ENCODE assay signal across 22 cellular contexts in the genomic region with DNA sequence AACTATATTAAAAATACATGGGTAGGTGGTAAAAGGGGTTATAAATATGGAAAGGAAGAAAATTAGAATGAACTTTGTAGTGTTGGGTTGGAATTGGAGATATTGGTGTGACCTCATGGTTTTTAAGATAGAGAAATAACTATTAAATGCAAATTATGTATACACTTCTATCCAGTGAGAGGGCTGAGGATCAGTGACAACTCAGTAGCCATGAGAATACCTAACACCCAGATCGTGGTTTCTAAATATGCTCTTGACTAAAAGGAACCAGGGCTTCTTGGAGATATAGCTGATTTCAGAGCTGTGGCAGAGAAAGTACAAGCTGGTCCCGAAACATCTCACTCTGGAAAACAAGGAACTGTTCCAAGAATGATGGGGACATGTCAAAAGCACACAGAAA. TPM values are rescaled to one million over a fixed set of nuclear protein-coding genes. Genes with fewer than 3 reads are reported as not detected.
DNase-seq lines count a peak whose midpoint lies in the region; ATAC-seq, FAIRE-seq and TF ChIP-seq lines count a peak whose summit lies in the region.
"Had no signal": no experiment of that assay in that cellular context is flagged by ENCODE, and none has a peak within 500 bp of the region (broad histone marks: within the 10 kb centered on the region; RNA-seq: fewer than 3 reads in every experiment).

No MANE protein-coding gene starts in this region.

- H3K27ac Mint-ChIP-seq in chondrocyte (ENCODE audit: unreplicated experiment): no peak overlapping the region
- H3K27ac Mint-ChIP-seq: CD4-positive, alpha-beta T cell had no signal

- H3K79me2 ChIP-seq in HepG2 (ENCODE audit: insufficient read depth, low read length) (no peaks in the 10 kb centered on the region), K562 (ENCODE audit: control insufficient read depth, insufficient read depth, low read length) (no peaks in the 10 kb centered on the region)

- H3K4me1 ChIP-seq in HepG2 (ENCODE audit: insufficient read depth, low read length) (peaks cover 13% of the 10 kb centered on the region; the same call in 1 of the 2 replicates), right lobe of liver (no peaks in the 10 kb centered on the region), K562 (replicated peaks in 1 of 2; ENCODE audit: control insufficient read depth in 2 of 2, insufficient read depth in 2 of 2, low read length in 2 of 2) (no peaks in the 10 kb centered on the region)
- H3K4me1 ChIP-seq: BE2C, Caco-2, HAP-1 had no signal

- H3K4me2 ChIP-seq in HepG2 (ENCODE audit: low read depth, low read length): no peak overlapping the region
- no peak overlapping the region for H3K4me2 ChIP-seq in K562 (ENCODE audit: insufficient read depth, low read length)

- H3K27me3 ChIP-seq in HepG2 (ENCODE audit: control insufficient read depth in 1 of 2, insufficient read depth in 2 of 2, low read length in 2 of 2) (no peaks in the 10 kb centered on the region), right lobe of liver (no peaks in the 10 kb centered on the region), K562 (ENCODE audit: control insufficient read depth in 2 of 2, insufficient read depth in 2 of 2, low read length in 2 of 2) (no peaks in the 10 kb centered on the region; a peak in 1 of 5 replicates)
- H3K27me3 ChIP-seq: BE2C had no signal

- H3K4me3 ChIP-seq in HepG2 (replicated peaks in 1 of 3; ENCODE audit: insufficient read depth in 1 of 3, low read depth in 2 of 3, low read length in 3 of 3): no peak overlapping the region
- no peak overlapping the region for H3K4me3 ChIP-seq in right lobe of liver
- H3K4me3 ChIP-seq in K562: no peak overlapping the region
- H3K4me3 ChIP-seq: GM23248, HAP-1 had no signal

- no peak overlapping the region for H3K27ac ChIP-seq in HepG2 (ENCODE audit: extremely low read length, insufficient read depth, low read length)
- no peak overlapping the region for H3K27ac ChIP-seq in right lobe of liver
- no peak overlapping the region for H3K27ac ChIP-seq in K562 (ENCODE audit: extremely low read depth, low read depth, low read length)
- H3K27ac ChIP-seq: GM23248 had no signal

- no peaks in the 10 kb centered on the region for H3K27me3 Mint-ChIP-seq in chondrocyte (ENCODE audit: low read depth)
- H3K27me3 Mint-ChIP-seq: CD4-positive, alpha-beta T cell had no signal

- no peaks in the 10 kb centered on the region for H3K4me1 Mint-ChIP-seq in chondrocyte (ENCODE audit: low read depth)

- WGBS in HepG2 (ENCODE audit: low lambda C conversion rate): 91% methylated on average over 2 of the region's 2 CpGs
- 73% methylated on average over 2 of the region's 2 CpGs for WGBS in right lobe of liver (ENCODE audit: insufficient coverage, low coverage, low lambda C conversion rate, missing lambda C conversion rate)
- WGBS in K562 (ENCODE audit: insufficient coverage, low coverage, missing lambda C conversion rate): 25% methylated on average over 2 of the region's 2 CpGs

- FAIRE-seq in HepG2 (lab: Jason Lieb, UNC): no peak
- no peak for FAIRE-seq in K562 (lab: Jason Lieb, UNC)
- FAIRE-seq: D721Med, GM19239 had no signal

- no peak for TF ChIP-seq RAD21 in HepG2 (CRISPR knock-in tag; IDR thresholded peaks at IDR 0.05)
- TF ChIP-seq RAD21 in K562 (CRISPR knock-in tag; conservative IDR thresholded peaks at IDR 0.05 in 1 of 2, IDR thresholded peaks at IDR 0.05 in 1 of 2): no peak

- DNase-seq in HepG2 (ENCODE audit: low spot score): no peak
- DNase-seq in right lobe of liver: no peak
- peak; percentile 15 for DNase-seq in NAMALWA (ENCODE audit: low spot score)
- no peak for DNase-seq in K562 (ENCODE audit: extremely low read depth in 1 of 4, low spot score in 3 of 4)
- DNase-seq in superior temporal gyrus (ENCODE audit: extremely low spot score): peak; percentile 24
- no peak for DNase-seq in chondrocyte (ENCODE audit: low spot score)
- DNase-seq in NCI-H2196 treated with DMSO at 0.1 percent for 48 hours (lab: John Stamatoyannopoulos, UW; ENCODE audit: unreplicated experiment): no peak
- no peak for DNase-seq in stimulated activated CD4-positive, alpha-beta T cell treated with anti-CD3 and anti-CD28 coated beads, Interleukin-2, amount 100 ng/mL, for 48 hours
- DNase-seq: ACHN; BE2C; C1 segment of cervical spinal cord; Caco-2; CD4-positive, alpha-beta T cell; DMS79 treated with DMSO at 0.1 percent for 48 hours; GF-D8; GM23248; KBM-7 had no signal

- H2AFZ ChIP-seq in HepG2 (ENCODE audit: low read length) (no peak overlapping the region), K562 (ENCODE audit: low read depth, low read length) (no peak overlapping the region)
- H2AFZ ChIP-seq: GM23248 had no signal

- H3K36me3 ChIP-seq in HepG2 (replicated peaks in 1 of 2; ENCODE audit: control insufficient read depth in 1 of 2, insufficient read depth in 2 of 2, low read length in 2 of 2) (no peaks in the 10 kb centered on the region), right lobe of liver (peaks cover 0 to 6% (median under 1%) of the 10 kb centered on the region in 4 donors), K562 (ENCODE audit: control insufficient read depth, insufficient read depth, low read length) (no peaks in the 10 kb centered on the region)
- H3K36me3 ChIP-seq: BE2C had no signal

- no peaks in the 10 kb centered on the region for H3K9me3 Mint-ChIP-seq in chondrocyte (ENCODE audit: low read depth)
- H3K9me3 Mint-ChIP-seq: CD4-positive, alpha-beta T cell had no signal

- no peaks in the 10 kb centered on the region for H4K20me1 ChIP-seq in HepG2 (ENCODE audit: insufficient read depth, low read length)
- no peaks in the 10 kb centered on the region for H4K20me1 ChIP-seq in K562 (replicated peaks; ENCODE audit: control insufficient read depth, insufficient read depth, low read length)

- peaks cover 13% of the 10 kb centered on the region for H3K36me3 Mint-ChIP-seq in chondrocyte (ENCODE audit: low read depth)

- H3K9me3 ChIP-seq in HepG2 (ENCODE audit: low read length) (no peaks in the 10 kb centered on the region), right lobe of liver (no peaks in the 10 kb centered on the region), K562 (replicated peaks; ENCODE audit: control insufficient read depth, insufficient read depth, low read depth, low read length) (no peaks in the 10 kb centered on the region)
- H3K9me3 ChIP-seq: BE2C, Caco-2, HAP-1 had no signal

- no peak for TF ChIP-seq EP300 in HepG2 (IDR thresholded peaks at IDR 0.05; ENCODE audit: low read depth in 2 of 2, low read length in 2 of 2)
- no peak for TF ChIP-seq EP300 in HepG2 (CRISPR knock-in tag; IDR thresholded peaks at IDR 0.05; ENCODE audit: borderline replicate concordance)
- no peak for TF ChIP-seq EP300 in K562 (IDR thresholded peaks at IDR 0.05; ENCODE audit: low read length)

- intact Hi-C loops in HepG2 (cut with micrococcal nuclease; ENCODE audit: unreplicated experiment): no loop called here
- intact Hi-C loops in right lobe of liver (cut with DNase I): no loop called here
- intact Hi-C loops in K562 (cut with micrococcal nuclease): loop anchor here (5.0 kb wide), 1 partner anchor 61 kb away; no protein-coding TSS in a partner anchor

- H3K4me3 Mint-ChIP-seq in chondrocyte (ENCODE audit: unreplicated experiment): no peak overlapping the region
- H3K4me3 Mint-ChIP-seq: CD4-positive, alpha-beta T cell had no signal

- TF ChIP-seq CTCF in HepG2 (CRISPR knock-in tag; IDR thresholded peaks at IDR 0.05) (no peak), right lobe of liver (IDR thresholded peaks at IDR 0.05) (no peak), K562 (IDR thresholded peaks at IDR 0.05 in 2 of 3, conservative IDR thresholded peaks at IDR 0.05 in 1 of 3; ENCODE audit: insufficient read depth in 2 of 3, low read depth in 1 of 3, low read length in 3 of 3) (no peak), chondrocyte (IDR thresholded peaks at IDR 0.05) (no peak)

- ATAC-seq in HepG2: no peak
- no peak for ATAC-seq in right lobe of liver
- ATAC-seq in K562: no peak

- TF ChIP-seq POLR2A in HepG2 (IDR thresholded peaks at IDR 0.05; ENCODE audit: insufficient read depth in 1 of 2, low read depth in 2 of 2, low read length in 2 of 2) (no peak), right lobe of liver (IDR thresholded peaks at IDR 0.05) (no peak), K562 (conservative IDR thresholded peaks at IDR 0.05) (no peak)

- in situ Hi-C loops in HepG2 (cut with HindIII; ENCODE audit: extremely low pct_ligation_motif_present, low pct_unique_long_range_greater_than_20kb) (no loop called here), K562 (cut with MboI) (no loop called here)

- POLR2A ChIA-PET in HepG2 (lab: Yijun Ruan, JAX) (interaction anchor here (1.4 kb wide), 1 partner anchor 35 kb away, joined by 3 read pairs; no protein-coding TSS in a partner anchor), K562 (lab: Yijun Ruan, JAX) (interaction anchor here (0.6 to 1.0 kb wide), 4 partner anchors 9 to 568 kb away, joined by 3 to 5 read pairs (median 4); no protein-coding TSS in a partner anchor)

- BruUV-seq in HepG2 (replicated peaks; lab: Mats Ljungman, UMichigan): no TSS peak
- BruUV-seq in K562 (replicated peaks; lab: Mats Ljungman, UMichigan): no TSS peak

- H3K9ac ChIP-seq in HepG2 (ENCODE audit: insufficient read depth, low read depth, low read length) (no peak overlapping the region), K562 (ENCODE audit: insufficient read depth in 1 of 2, low read depth in 2 of 2, low read length in 2 of 2) (no peak overlapping the region)
- H3K9ac ChIP-seq: GM23248 had no signal

- CTCF ChIA-PET in HepG2 (lab: Yijun Ruan, JAX; ENCODE audit: low intra/inter-chr PET ratio, low total read pairs) (no interaction called here), K562 (lab: Yijun Ruan, JAX; ENCODE audit: low intra/inter-chr PET ratio) (no interaction called here)

- no peaks in the 10 kb centered on the region for H3K9me1 ChIP-seq in K562 (ENCODE audit: control insufficient read depth, insufficient read depth, low read length)

RNA-seq across cellular contexts. Expression of a gene that starts 44.4 kb away (rescaled TPM):
- total RNA-seq in HepG2 (2016; rRNA removed; fragmentation: Illumina TruSeq; extraction: Trizol) (5.6 and 7.6 TPM in 2 replicates), right lobe of liver (not detected), K562 (2014; rRNA removed) (0.05 TPM in 1 of 2 replicates, not detected in the other), K562 (2014; rRNA removed; fragmentation: Illumina TruSeq; extraction: Trizol) (not detected in 2 replicates), K562 (2015; rRNA removed; fragmentation: Illumina TruSeq; extraction: Trizol) (not detected in 2 replicates), K562 (2021) (0.09 TPM in 1 of 2 replicates, not detected in the other), chondrocyte (not detected in 3 replicates)
- total RNA-seq in HepG2 (2016; cell fraction: cytosol; rRNA removed; fragmentation: Illumina TruSeq; extraction: Trizol; ENCODE audit: low read depth): 1.9 and 2.0 TPM in 2 replicates
- 5.7 and 7.3 TPM in 2 replicates for total RNA-seq in HepG2 (2016; cell fraction: insoluble cytoplasmic fraction; rRNA removed; fragmentation: Illumina TruSeq; extraction: Trizol)
- 4.1 and 5.6 TPM in 2 replicates for total RNA-seq in HepG2 (2016; cell fraction: membrane; rRNA removed; fragmentation: Illumina TruSeq; extraction: Trizol)
- total RNA-seq in HepG2 (2016; cell fraction: nucleus; rRNA removed; fragmentation: Illumina TruSeq; extraction: Trizol): 6.7 and 7.0 TPM in 2 replicates
- polyA plus RNA-seq in HepG2 (2011; rRNA removed) (20.3 and 21.9 TPM in 2 replicates), K562 (2011; rRNA removed) (0.07 TPM in 1 of 2 replicates, not detected in the other), K562 (2014; fragmentation: Illumina TruSeq; extraction: Trizol) (0.06 TPM in 1 of 2 replicates, not detected in the other), K562 (2014; fragmentation: Nextera tagmentation; extraction: Ambion mirVana) (not detected), K562 (2014; rRNA removed) (0.05 TPM in 1 of 2 replicates, not detected in the other)
- 15.7 and 20.0 TPM in 2 replicates for polyA plus RNA-seq in HepG2 (2011; cell fraction: cytosol; rRNA removed)
- 8.1 and 11.6 TPM in 2 replicates for polyA plus RNA-seq in HepG2 (2011; cell fraction: nucleus; rRNA removed)
- 15.5 and 28.1 TPM in 2 replicates for polyA plus RNA-seq in HepG2 (2012)
- polyA plus RNA-seq in HepG2 (2016; cell fraction: cytosol; fragmentation: Illumina TruSeq; extraction: Trizol; ENCODE audit: low read depth): 1.6 and 2.3 TPM in 2 replicates
- polyA plus RNA-seq in HepG2 (2016; cell fraction: insoluble cytoplasmic fraction; fragmentation: Illumina TruSeq; extraction: Trizol; ENCODE audit: low read depth): 5.2 and 5.3 TPM in 2 replicates
- 3.7 and 4.6 TPM in 2 replicates for polyA plus RNA-seq in HepG2 (2016; cell fraction: membrane; fragmentation: Illumina TruSeq; extraction: Trizol; ENCODE audit: low read depth)
- polyA plus RNA-seq in HepG2 (2016; cell fraction: nucleus; fragmentation: Illumina TruSeq; extraction: Trizol; ENCODE audit: insufficient read depth, low read depth): 9.8 and 10.4 TPM in 2 replicates
- 24.8 TPM in 1 of 2 replicates, not detected in the other for polyA minus RNA-seq in HepG2 (2011; rRNA and poly(A)+ RNA removed; ENCODE audit: low replicate concordance)
- polyA minus RNA-seq in HepG2 (2011; cell fraction: cytosol; rRNA and poly(A)+ RNA removed): 7.6 and 9.2 TPM in 2 replicates
- 9.4 and 13.8 TPM in 2 replicates for polyA minus RNA-seq in HepG2 (2011; cell fraction: nucleus; rRNA and poly(A)+ RNA removed)
- not detected in 2 replicates for total RNA-seq in K562 (2011; cell fraction: chromatin; rRNA removed; ENCODE audit: low replicate concordance)
- not detected in 2 replicates for total RNA-seq in K562 (2011; cell fraction: nucleolus; rRNA removed)
- total RNA-seq in K562 (2011; cell fraction: nucleoplasm; rRNA removed): 0.44 TPM in 1 of 2 replicates, not detected in the other
- polyA plus RNA-seq in K562 (2011; cell fraction: cytosol; rRNA removed): 0.04 and 0.06 TPM in 2 replicates
- polyA plus RNA-seq in K562 (2011; cell fraction: nucleus; rRNA removed): 0.07 TPM in 1 of 2 replicates, not detected in the other
- 0.01 and 0.21 TPM in 2 replicates for polyA plus RNA-seq in K562 (2012)
- polyA minus RNA-seq in K562 (2011; rRNA and poly(A)+ RNA removed): not detected in 2 replicates
- polyA minus RNA-seq in K562 (2011; cell fraction: cytosol; rRNA and poly(A)+ RNA removed): not detected in 2 replicates
- polyA minus RNA-seq in K562 (2011; cell fraction: nucleus; rRNA and poly(A)+ RNA removed): not detected in 2 replicates
- total RNA-seq: CD4-positive, alpha-beta T cell; GM23248; H4; HT-29 had no signal

Comparison
In these comparisons a context has a peak if more than half of its experiments do, and no peak if none do; other contexts are left out.
1. DNase-seq: peak in NAMALWA (single experiment) and superior temporal gyrus (single experiment); none in HepG2 (single experiment), right lobe of liver (0 of 3), K562 (0 of 4), chondrocyte (single experiment), NCI-H2196 treated with DMSO at 0.1 percent for 48 hours (single experiment) and stimulated activated CD4-positive, alpha-beta T cell treated with anti-CD3 and anti-CD28 coated beads, Interleukin-2, amount 100 ng/mL, for 48 hours (0 of 2).